In genomic region chr20:37407573-37408002, GRCh38 we compare ENCODE assay signal across 1 cellular context.
TF ChIP-seq lines count a peak whose summit lies in the region.

No MANE protein-coding gene starts in this region.

TF ChIP-seq in GM23338, 12 proteins besides CTCF, POLR2A, EP300 and RAD21 (continued from another document):
- TF ChIP-seq ZNF462 (CRISPR knock-in tag; IDR thresholded peaks at IDR 0.05): no peak
- no peak for TF ChIP-seq ETS1 (IDR thresholded peaks at IDR 0.05)
- TF ChIP-seq ZNF114 (CRISPR knock-in tag; IDR thresholded peaks at IDR 0.05): no peak
- no peak for TF ChIP-seq REST (IDR thresholded peaks at IDR 0.05; ENCODE audit: unreplicated experiment)
- TF ChIP-seq STAT1 (IDR thresholded peaks at IDR 0.05; ENCODE audit: unreplicated experiment): no peak
TF ChIP-seq in GM23338: peak in this region for 0.
